Comparison of ENCODE assay signal across 1 cellular context in the genomic region with DNA sequence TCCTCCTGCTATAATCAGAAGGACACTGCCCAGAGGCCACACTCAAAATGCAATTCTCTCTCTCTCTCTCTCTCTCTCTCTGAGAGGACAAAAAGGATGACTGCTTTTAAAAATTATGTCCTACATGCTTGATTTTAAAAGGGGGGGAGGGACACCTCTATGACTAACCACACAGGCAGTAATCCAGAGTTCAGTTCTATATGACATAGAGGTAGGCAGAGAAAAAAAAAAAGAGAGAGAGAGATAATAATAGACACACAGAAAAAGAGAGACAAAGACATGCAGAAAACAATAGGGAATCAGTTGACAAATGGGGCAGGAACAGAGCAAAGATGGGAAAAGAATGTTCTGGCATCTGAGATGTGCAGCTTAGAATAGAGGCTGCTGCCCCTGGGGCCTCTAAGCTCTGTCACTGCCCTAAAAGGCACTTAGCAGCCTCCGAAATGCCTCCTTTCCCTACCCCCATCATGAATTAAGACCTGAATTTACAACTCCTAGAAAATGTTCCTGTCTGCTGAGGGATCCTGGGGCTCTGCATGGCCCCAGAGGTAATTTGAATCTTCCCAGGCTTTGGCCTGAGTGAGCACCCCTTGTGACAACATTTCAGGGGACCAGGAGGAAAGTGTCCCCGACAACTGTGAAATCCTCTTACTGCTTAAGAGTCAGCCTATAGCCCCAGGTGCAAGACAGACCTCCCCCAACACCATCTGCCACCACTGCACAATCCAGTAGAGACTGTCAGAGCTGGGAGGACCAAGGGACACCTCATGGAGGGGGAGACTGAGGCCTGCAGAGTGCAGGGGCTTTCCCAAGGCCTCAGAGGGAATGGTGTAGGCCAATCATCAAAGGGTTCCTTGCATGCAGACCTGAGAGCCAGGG.
TF ChIP-seq lines count a peak whose summit lies in the region.

No MANE protein-coding gene starts in this region.

TF ChIP-seq in HepG2, 621 proteins besides CTCF, POLR2A, EP300 and RAD21:
- TF ChIP-seq, protein P1, sequence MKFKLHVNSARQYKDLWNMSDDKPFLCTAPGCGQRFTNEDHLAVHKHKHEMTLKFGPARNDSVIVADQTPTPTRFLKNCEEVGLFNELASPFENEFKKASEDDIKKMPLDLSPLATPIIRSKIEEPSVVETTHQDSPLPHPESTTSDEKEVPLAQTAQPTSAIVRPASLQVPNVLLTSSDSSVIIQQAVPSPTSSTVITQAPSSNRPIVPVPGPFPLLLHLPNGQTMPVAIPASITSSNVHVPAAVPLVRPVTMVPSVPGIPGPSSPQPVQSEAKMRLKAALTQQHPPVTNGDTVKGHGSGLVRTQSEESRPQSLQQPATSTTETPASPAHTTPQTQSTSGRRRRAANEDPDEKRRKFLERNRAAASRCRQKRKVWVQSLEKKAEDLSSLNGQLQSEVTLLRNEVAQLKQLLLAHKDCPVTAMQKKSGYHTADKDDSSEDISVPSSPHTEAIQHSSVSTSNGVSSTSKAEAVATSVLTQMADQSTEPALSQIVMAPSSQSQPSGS (CRISPR knock-in tag; IDR thresholded peaks at IDR 0.05) = no peak
- TF ChIP-seq, protein P2, sequence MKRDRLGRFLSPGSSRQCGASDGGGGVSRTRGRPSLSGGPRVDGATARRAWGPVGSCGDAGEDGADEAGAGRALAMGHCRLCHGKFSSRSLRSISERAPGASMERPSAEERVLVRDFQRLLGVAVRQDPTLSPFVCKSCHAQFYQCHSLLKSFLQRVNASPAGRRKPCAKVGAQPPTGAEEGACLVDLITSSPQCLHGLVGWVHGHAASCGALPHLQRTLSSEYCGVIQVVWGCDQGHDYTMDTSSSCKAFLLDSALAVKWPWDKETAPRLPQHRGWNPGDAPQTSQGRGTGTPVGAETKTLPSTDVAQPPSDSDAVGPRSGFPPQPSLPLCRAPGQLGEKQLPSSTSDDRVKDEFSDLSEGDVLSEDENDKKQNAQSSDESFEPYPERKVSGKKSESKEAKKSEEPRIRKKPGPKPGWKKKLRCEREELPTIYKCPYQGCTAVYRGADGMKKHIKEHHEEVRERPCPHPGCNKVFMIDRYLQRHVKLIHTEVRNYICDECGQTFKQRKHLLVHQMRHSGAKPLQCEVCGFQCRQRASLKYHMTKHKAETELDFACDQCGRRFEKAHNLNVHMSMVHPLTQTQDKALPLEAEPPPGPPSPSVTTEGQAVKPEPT (CRISPR knock-in tag; IDR thresholded peaks at IDR 0.05; ENCODE audit: low read depth) = no peak
- no peak for TF ChIP-seq THAP11 (CRISPR knock-in tag; IDR thresholded peaks at IDR 0.05)
- no peak for TF ChIP-seq ZBTB8A (CRISPR knock-in tag; IDR thresholded peaks at IDR 0.05; ENCODE audit: borderline replicate concordance, low read depth)
- no peak for TF ChIP-seq RBM22 (optimal IDR thresholded peaks at IDR 0.05; ENCODE audit: low read length)
- TF ChIP-seq ZNF614 (CRISPR knock-in tag; IDR thresholded peaks at IDR 0.05; ENCODE audit: borderline replicate concordance) = no peak
